8 cellular contexts compared by ENCODE assay signal in genomic region chr1:41313661-41314131, GRCh38. TPM values are rescaled to one million over a fixed set of nuclear protein-coding genes. Genes with fewer than 3 reads are reported as not detected.
DNase-seq lines count a peak whose midpoint lies in the region; ATAC-seq and TF ChIP-seq lines count a peak whose summit lies in the region.

No MANE protein-coding gene starts in this region.

- peak; percentile 23 for DNase-seq in AG10803 (ENCODE audit: low read depth)
- DNase-seq in GM20000 (ENCODE audit: low spot score), result peak; percentile 39
- peak; percentile 76 for DNase-seq in WERI-Rb-1
- DNase-seq in iPS DF 4.7 (ENCODE audit: extremely low read depth, low spot score), result peak; percentile 41
- DNase-seq in aorta, result no peak
- no peak for DNase-seq in COLO829 (ENCODE audit: low spot score)

- H3K36me3 ChIP-seq in WERI-Rb-1 (no peaks in the 10 kb centered on the region), aorta (ENCODE audit: control insufficient read depth in 1 of 2, insufficient read depth in 2 of 2, low read length in 1 of 2) (no peaks in the 10 kb centered on the region)

- intact Hi-C loops in aorta (cut with DNase I), result no loop called here

- no peak overlapping the region for H3K4me3 ChIP-seq in AG10803 (ENCODE audit: low read length)
- H3K4me3 ChIP-seq in WERI-Rb-1 (ENCODE audit: low read depth, low read length), result no peak overlapping the region
- no peak overlapping the region for H3K4me3 ChIP-seq in aorta (ENCODE audit: low read length in 2 of 2)

- no peaks in the 10 kb centered on the region for H3K4me1 ChIP-seq in aorta (ENCODE audit: control insufficient read depth in 1 of 2, insufficient read depth in 2 of 2, low read length in 2 of 2)

- 57 to 63% methylated on average over 7 of the region's 7 CpGs for WGBS in aorta, 2 donors

- H3K9me3 ChIP-seq in WERI-Rb-1 (ENCODE audit: severe bottlenecking) (no peaks in the 10 kb centered on the region), aorta (ENCODE audit: control insufficient read depth, low read length) (no peaks in the 10 kb centered on the region)

- TF ChIP-seq CTCF in AG10803 (conservative IDR thresholded peaks at IDR 0.05; ENCODE audit: low read length) (peak; percentile 43), GM20000 (IDR thresholded peaks at IDR 0.05; ENCODE audit: extremely low read depth, missing control alignments) (no peak), WERI-Rb-1 (IDR thresholded peaks at IDR 0.05; ENCODE audit: low read depth, low read length) (peak; percentile 68)

- no peaks in the 10 kb centered on the region for H3K27me3 ChIP-seq in WERI-Rb-1 (ENCODE audit: insufficient read depth, low read depth, severe bottlenecking)
- H3K27me3 ChIP-seq in aorta (ENCODE audit: control insufficient read depth in 1 of 2, insufficient read depth in 2 of 2, low read length in 1 of 2), result no peaks in the 10 kb centered on the region

- H3K27ac ChIP-seq in WERI-Rb-1 (peak overlapping the region; percentile 96), aorta (ENCODE audit: low read depth in 1 of 2, low read length in 2 of 2) (peak overlapping the region in 1 of 2 donors; percentile 45)

- ATAC-seq in aorta (ENCODE audit: low FRiP score) (peak; percentile 58), HG03571 (IDR thresholded peaks at IDR 0.05; ENCODE audit: unreplicated experiment) (no peak), HG03439 (IDR thresholded peaks at IDR 0.05; ENCODE audit: unreplicated experiment) (no peak)

RNA-seq across cellular contexts. Expression of gene FOXO6, which starts 47.5 kb away (rescaled TPM):
- 1 to 10 TPM; 1.4 to 3.3 TPM for total RNA-seq in aorta
- polyA plus RNA-seq in aorta, result under 1 TPM; 0.13 to 0.38 TPM

Comparison
In these comparisons a context has a peak if more than half of its experiments do, and no peak if none do; other contexts are left out.
1. DNase-seq: peak in AG10803 (single experiment), GM20000 (single experiment), WERI-Rb-1 (single experiment) and iPS DF 4.7 (single experiment); none in aorta (0 of 2) and COLO829 (single experiment).